8 cellular contexts compared by ENCODE assay signal in genomic region chr22:40156001-40156516, GRCh38. TPM values are rescaled to one million over a fixed set of nuclear protein-coding genes. Genes with fewer than 3 reads are reported as not detected.
DNase-seq lines count a peak whose midpoint lies in the region; ATAC-seq and TF ChIP-seq lines count a peak whose summit lies in the region.

No MANE protein-coding gene starts in this region.

- POLR2A ChIA-PET in CD4-positive, alpha-beta memory T cell (lab: Charles Lee; ENCODE audit: partially characterized antibody): no interaction called here
- POLR2A ChIA-PET in RWPE1 (lab: Yijun Ruan, JAX; ENCODE audit: low non-redundant PET): no interaction called here

- TF ChIP-seq CTCF in RWPE1 (conservative IDR thresholded peaks at IDR 0.05; ENCODE audit: low read depth): peak; percentile 34; the same call in 1 of the 2 replicates
- peak in 4 of 6 experiments; percentile 18 to 44 (median 23) for TF ChIP-seq CTCF in esophagus squamous epithelium (IDR thresholded peaks at IDR 0.05)

- WGBS in esophagus squamous epithelium, 2 donors: 27 to 29% methylated on average over 7 of the region's 7 CpGs

- CTCF ChIA-PET in CD4-positive, alpha-beta memory T cell (lab: Charles Lee; ENCODE audit: partially characterized antibody): no interaction called here
- CTCF ChIA-PET in RWPE1 (lab: Yijun Ruan, JAX): no interaction called here

- no peak overlapping the region for H3K4me3 ChIP-seq in CD4-positive, alpha-beta memory T cell (ENCODE audit: low read length in 2 of 2)
- no peak overlapping the region for H3K4me3 ChIP-seq in esophagus squamous epithelium

- no peaks in the 10 kb centered on the region for H3K27me3 ChIP-seq in CD4-positive, alpha-beta memory T cell (ENCODE audit: insufficient read depth, low read length)
- H3K27me3 ChIP-seq in esophagus squamous epithelium: no peaks in the 10 kb centered on the region

- H3K36me3 ChIP-seq in CD4-positive, alpha-beta memory T cell (ENCODE audit: insufficient read depth, low read length): peaks cover 6% of the 10 kb centered on the region
- H3K36me3 ChIP-seq in esophagus squamous epithelium: peaks cover 0 to 5% (median 0%) of the 10 kb centered on the region in 3 donors

- intact Hi-C loops in CD4-positive, alpha-beta memory T cell (cut with micrococcal nuclease): no loop called here
- intact Hi-C loops in esophagus squamous epithelium (cut with DNase I): no loop called here

- no peak overlapping the region for H3K27ac ChIP-seq in CD4-positive, alpha-beta memory T cell (ENCODE audit: low read depth, low read length)
- peak overlapping the region; percentile 41; the same call in 1 of the 2 replicates for H3K27ac ChIP-seq in RWPE1
- H3K27ac ChIP-seq in esophagus squamous epithelium: peak overlapping the region; percentile 29 to 55 (median 38)

- H3K4me1 ChIP-seq in CD4-positive, alpha-beta memory T cell (ENCODE audit: insufficient read depth, low read length): no peaks in the 10 kb centered on the region
- H3K4me1 ChIP-seq in esophagus squamous epithelium: peaks cover 4 to 38% (median 8%) of the 10 kb centered on the region in 3 donors

- TF ChIP-seq POLR2A in esophagus squamous epithelium (IDR thresholded peaks at IDR 0.05): no peak

- H3K27ac Mint-ChIP-seq in CD4-positive, alpha-beta memory T cell: peak overlapping the region in 5 of 7 donors; percentile 1 to 79 (median 65)

- no peaks in the 10 kb centered on the region for H3K9me3 ChIP-seq in CD4-positive, alpha-beta memory T cell (ENCODE audit: control insufficient read depth in 1 of 2, low read length in 2 of 2)
- H3K9me3 ChIP-seq in esophagus squamous epithelium: no peaks in the 10 kb centered on the region

- DNase-seq in CD4-positive, alpha-beta memory T cell: no peak
- peak; percentile 58 for DNase-seq in HuH-7.5 (ENCODE audit: low spot score)
- peak; percentile 60 for DNase-seq in RWPE1 (ENCODE audit: low spot score)
- DNase-seq in esophagus squamous epithelium (lab: John Stamatoyannopoulos, UW): no peak
- DNase-seq in renal cortical epithelial cell (ENCODE audit: low read depth): peak; percentile 87
- DNase-seq in cerebellar nuclear complex (lab: John Stamatoyannopoulos, UW): no peak

- no peak overlapping the region for H3K4me3 Mint-ChIP-seq in CD4-positive, alpha-beta memory T cell

- no peaks in the 10 kb centered on the region for H3K27me3 Mint-ChIP-seq in CD4-positive, alpha-beta memory T cell

- H3K9me3 Mint-ChIP-seq in CD4-positive, alpha-beta memory T cell: no peaks in the 10 kb centered on the region

- peaks cover 9 to 27% of the 10 kb centered on the region in 2 donors for H3K36me3 Mint-ChIP-seq in CD4-positive, alpha-beta memory T cell

- no peak for ATAC-seq in GM21367 (IDR thresholded peaks at IDR 0.05; ENCODE audit: unreplicated experiment)
- ATAC-seq in HG02852 (IDR thresholded peaks at IDR 0.05; ENCODE audit: unreplicated experiment): no peak

- peaks cover 6 to 14% (median 8%) of the 10 kb centered on the region in 4 donors for H3K4me1 Mint-ChIP-seq in CD4-positive, alpha-beta memory T cell

RNA-seq across cellular contexts. Expression of gene TNRC6B, which starts 21.7 kb away (rescaled TPM):
- 100 to 1,000 TPM; 137 to 155 TPM for total RNA-seq in CD4-positive, alpha-beta memory T cell
- 100 to 1,000 TPM in 1 of 2 donors, 10 to 100 TPM in 1; 27.3 to 109 TPM for polyA plus RNA-seq in CD4-positive, alpha-beta memory T cell
- total RNA-seq in esophagus squamous epithelium (10 to 100 TPM; 20.7 to 36.5 (median 26.9) TPM), renal cortical epithelial cell (6.4 and 52.5 TPM in 2 replicates)

Comparison
In these comparisons a context has a peak if more than half of its experiments do, and no peak if none do; other contexts are left out.
1. DNase-seq: peak in HuH-7.5 (single experiment), RWPE1 (single experiment) and renal cortical epithelial cell (single experiment); none in CD4-positive, alpha-beta memory T cell (0 of 5), esophagus squamous epithelium (single experiment) and cerebellar nuclear complex (0 of 2).